Comparison of ENCODE assay signal across 10 cellular contexts in the genomic region with DNA sequence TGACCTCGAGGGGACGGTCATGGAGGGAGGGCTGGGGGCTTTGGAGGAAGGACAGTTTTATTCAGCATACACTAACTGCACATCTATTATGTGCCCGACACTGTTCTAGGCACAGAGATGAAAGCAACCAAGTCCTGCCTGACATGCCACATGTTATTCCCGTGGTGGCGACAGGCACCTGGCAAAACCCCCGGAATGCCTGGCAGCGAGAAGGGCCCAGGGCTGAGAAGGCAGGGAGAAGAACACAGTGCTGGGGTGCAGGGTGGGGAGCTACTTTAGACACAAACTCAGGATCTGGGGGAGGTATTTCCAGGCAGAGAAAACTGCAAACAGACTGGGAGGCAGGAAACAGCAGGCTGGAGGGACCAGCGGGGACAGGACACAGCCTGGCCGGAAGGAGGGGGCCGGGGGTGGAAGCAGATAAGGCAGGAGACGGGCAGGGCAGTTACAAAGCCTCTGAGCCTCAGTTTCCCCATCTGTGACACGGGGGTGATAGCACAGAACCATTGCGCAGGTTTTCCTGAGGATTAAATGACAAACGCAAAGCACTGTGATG.
A peak's percentile ranks its signal among the peaks of the same experiment; 100 is the strongest.
DNase-seq lines count a peak whose midpoint lies in the region; ATAC-seq and TF ChIP-seq lines count a peak whose summit lies in the region.
"Had no signal": no experiment of that assay in that cellular context is flagged by ENCODE, and none has a peak within 500 bp of the region (broad histone marks: within the 10 kb centered on the region; RNA-seq: fewer than 3 reads in every experiment).

No MANE protein-coding gene starts in this region.

- H3K9me3 Mint-ChIP-seq in stimulated activated naive CD8-positive, alpha-beta T cell treated with anti-CD3 and anti-CD28 coated beads, Interleukin-15, Interleukin-2, amounts not matched to agents 100 ng/mL and 50 ng/mL, for 24 hours = no peaks in the 10 kb centered on the region

- peaks cover 29% of the 10 kb centered on the region for H3K4me1 ChIP-seq in mucosa of stomach (ENCODE audit: control insufficient read depth, insufficient read depth, low read length)

- H3K27ac Mint-ChIP-seq in stimulated activated naive CD8-positive, alpha-beta T cell treated with anti-CD3 and anti-CD28 coated beads, Interleukin-15, Interleukin-2, amounts not matched to agents 100 ng/mL and 50 ng/mL, for 24 hours = peak overlapping the region; percentile 84

- in situ Hi-C loops in brain microvascular endothelial cell (cut with HindIII; ENCODE audit: low pct_ligation_motif_present, low sequenced_read_pairs) = no loop called here

- H3K36me3 ChIP-seq in brain microvascular endothelial cell (replicated peaks) (peaks cover 7% of the 10 kb centered on the region), mucosa of stomach (ENCODE audit: control insufficient read depth, insufficient read depth, low read length) (peaks cover 2% of the 10 kb centered on the region)

- DNase-seq in stimulated activated naive CD8-positive, alpha-beta T cell treated with anti-CD3 and anti-CD28 coated beads, Interleukin-15, Interleukin-2, amounts not matched to agents 100 U/mL and 50 U/mL, for 24 hours = no peak
- DNase-seq in brain microvascular endothelial cell (no peak), NCI-H2081 treated with DMSO at 0.1 percent for 48 hours (lab: John Stamatoyannopoulos, UW) (no peak), hippocampal formation (lab: John Stamatoyannopoulos, UW) (no peak), GM20000 (ENCODE audit: low spot score) (no peak)
- DNase-seq: central memory CD4-positive, alpha-beta T cell; NCI-H774 had no signal

- peak overlapping the region; percentile 66 for H3K9ac ChIP-seq in mucosa of stomach (ENCODE audit: low read length)

- ATAC-seq in stimulated activated naive CD8-positive, alpha-beta T cell treated with anti-CD3 and anti-CD28 coated beads, Interleukin-15, Interleukin-2, amounts not matched to agents 100 U/mL and 50 U/mL, for 24 hours = no peak
- ATAC-seq in HG03175 (IDR thresholded peaks at IDR 0.05; ENCODE audit: unreplicated experiment) = no peak

- H3K36me3 Mint-ChIP-seq in stimulated activated naive CD8-positive, alpha-beta T cell treated with anti-CD3 and anti-CD28 coated beads, Interleukin-15, Interleukin-2, amounts not matched to agents 100 ng/mL and 50 ng/mL, for 24 hours (ENCODE audit: low read depth) = peaks cover 28% of the 10 kb centered on the region

- H3K27ac ChIP-seq in brain microvascular endothelial cell = peak overlapping the region; percentile 57

- no peaks in the 10 kb centered on the region for H3K27me3 Mint-ChIP-seq in stimulated activated naive CD8-positive, alpha-beta T cell treated with anti-CD3 and anti-CD28 coated beads, Interleukin-15, Interleukin-2, amounts not matched to agents 100 ng/mL and 50 ng/mL, for 24 hours

- no peak overlapping the region for H3K4me3 Mint-ChIP-seq in stimulated activated naive CD8-positive, alpha-beta T cell treated with anti-CD3 and anti-CD28 coated beads, Interleukin-15, Interleukin-2, amounts not matched to agents 100 ng/mL and 50 ng/mL, for 24 hours

- TF ChIP-seq CTCF in brain microvascular endothelial cell (IDR thresholded peaks at IDR 0.05; ENCODE audit: low read depth, low read length, missing control alignments) (no peak), GM20000 (IDR thresholded peaks at IDR 0.05; ENCODE audit: extremely low read depth, missing control alignments) (no peak)

- no peaks in the 10 kb centered on the region for H3K27me3 ChIP-seq in brain microvascular endothelial cell (replicated peaks)
- H3K27me3 ChIP-seq in mucosa of stomach (ENCODE audit: control insufficient read depth, insufficient read depth, low read length) = no peaks in the 10 kb centered on the region

- H3K4me3 ChIP-seq in brain microvascular endothelial cell (ENCODE audit: low read depth, low read length) = no peak overlapping the region
- H3K4me3 ChIP-seq in mucosa of stomach (ENCODE audit: low read length) = no peak overlapping the region

- H3K9me3 ChIP-seq in mucosa of stomach (ENCODE audit: control insufficient read depth, low read length) = no peaks in the 10 kb centered on the region

- H3K4me1 Mint-ChIP-seq in stimulated activated naive CD8-positive, alpha-beta T cell treated with anti-CD3 and anti-CD28 coated beads, Interleukin-15, Interleukin-2, amounts not matched to agents 100 ng/mL and 50 ng/mL, for 24 hours (ENCODE audit: low read depth) = peaks cover 79% of the 10 kb centered on the region
